Comparison of ENCODE assay signal across 8 cellular contexts in the genomic region with DNA sequence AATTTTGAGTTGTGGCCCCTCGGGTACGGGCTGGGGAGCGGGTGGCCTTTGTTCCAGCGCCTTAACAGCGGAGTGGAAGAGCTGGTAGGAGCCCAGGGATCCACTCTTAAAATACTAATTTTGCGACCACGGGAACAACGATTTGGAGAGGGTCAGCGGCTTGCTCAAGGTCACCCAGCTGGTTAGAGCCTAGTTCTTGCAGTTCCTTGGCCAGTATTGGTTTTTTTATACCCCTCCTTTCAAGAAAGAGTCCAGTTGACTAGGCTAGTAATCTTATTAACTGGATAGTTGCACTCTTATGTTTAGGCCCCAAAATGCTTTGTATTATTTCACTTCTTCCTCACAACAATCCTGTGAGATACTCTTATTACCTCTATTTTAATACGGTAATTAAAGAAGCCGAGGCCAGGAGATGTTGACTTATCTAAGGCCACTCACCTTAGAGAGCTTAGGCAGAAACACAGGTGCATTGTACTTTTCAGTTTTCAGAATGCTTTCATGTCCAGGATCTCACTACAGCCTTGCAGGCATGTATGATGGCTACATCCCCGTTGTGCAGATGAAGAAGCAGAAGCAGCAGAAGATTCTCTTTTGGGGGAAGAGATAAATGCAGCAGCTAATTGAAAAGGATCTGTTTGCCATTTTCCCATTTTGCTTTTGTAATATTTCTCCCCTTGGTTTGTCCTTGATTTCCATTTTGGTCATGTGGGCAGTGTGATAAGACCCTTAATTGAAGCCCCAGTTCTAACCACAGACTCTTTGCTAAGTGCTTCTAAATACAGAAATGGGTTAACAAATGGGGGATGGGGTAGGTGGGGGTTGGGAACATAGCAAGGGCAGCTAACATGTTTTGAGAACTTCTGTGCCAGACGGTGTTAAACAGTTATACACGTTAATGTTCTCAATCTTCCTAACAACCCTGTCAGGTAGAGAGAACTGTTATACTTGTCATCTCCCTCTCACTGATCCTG. TPM values are rescaled to one million over a fixed set of nuclear protein-coding genes. Genes with fewer than 3 reads are reported as not detected.
DNase-seq lines count a peak whose midpoint lies in the region; ATAC-seq and TF ChIP-seq lines count a peak whose summit lies in the region.

No MANE protein-coding gene starts in this region.

- POLR2A ChIA-PET in PC-3 (lab: Charles Lee; ENCODE audit: unreplicated experiment) = no interaction called here

- H3K4me2 ChIP-seq in PC-3 (ENCODE audit: low read length) (peak overlapping the region; percentile 90), parathyroid adenoma (ENCODE audit: low read length) (peak overlapping the region; percentile 95)

- CTCF ChIA-PET in PC-3 (lab: Charles Lee) = no interaction called here

- ATAC-seq in PC-3 (no peak), GM19395 (IDR thresholded peaks at IDR 0.05; ENCODE audit: unreplicated experiment) (no peak)

- H3K36me3 ChIP-seq in H7 (replicated peaks; ENCODE audit: control insufficient read depth, insufficient read depth, low read length) = peaks cover 15% of the 10 kb centered on the region
- H3K36me3 ChIP-seq in PC-3 (ENCODE audit: low read depth, low read length) = peaks cover 14% of the 10 kb centered on the region
- H3K36me3 ChIP-seq in parathyroid adenoma (ENCODE audit: control insufficient read depth, insufficient read depth, low read length) = no peaks in the 10 kb centered on the region

- H3K4me1 ChIP-seq in PC-3 (ENCODE audit: insufficient read depth, low read length) (peaks cover 13% of the 10 kb centered on the region), parathyroid adenoma (no peaks in the 10 kb centered on the region)

- no peak overlapping the region for H2AFZ ChIP-seq in PC-3 (ENCODE audit: low read length)
- no peak overlapping the region for H2AFZ ChIP-seq in parathyroid adenoma

- no peaks in the 10 kb centered on the region for H3K9me2 ChIP-seq in PC-3 (replicated peaks; ENCODE audit: low read length)

- no peaks in the 10 kb centered on the region for H3K9me3 ChIP-seq in PC-3 (ENCODE audit: low read length)
- H3K9me3 ChIP-seq in parathyroid adenoma (ENCODE audit: control insufficient read depth, low read length) = no peaks in the 10 kb centered on the region

- intact Hi-C loops in PC-3 (cut with micrococcal nuclease) = no loop called here

- DNase-seq in H7 (no peak), PC-3 (no peak), epithelial cell of esophagus (ENCODE audit: low read depth) (no peak), OCI-M2 (lab: John Stamatoyannopoulos, UW; ENCODE audit: unreplicated experiment) (no peak)
- no peak for DNase-seq in activated effector memory CD4-positive, alpha-beta T cell treated with Interleukin-2 at 50 U/mL for 16 hours
- no peak for DNase-seq in activated CD4-positive, CD25-positive, alpha-beta regulatory T cell (lab: John Stamatoyannopoulos, UW)

- H3K27me3 ChIP-seq in H7 (ENCODE audit: control insufficient read depth, insufficient read depth, low read length) = no peaks in the 10 kb centered on the region
- no peaks in the 10 kb centered on the region for H3K27me3 ChIP-seq in PC-3 (ENCODE audit: low read length)
- no peaks in the 10 kb centered on the region for H3K27me3 ChIP-seq in parathyroid adenoma (ENCODE audit: control insufficient read depth, insufficient read depth, low read length)

- H3K4me3 ChIP-seq in H7 (ENCODE audit: insufficient read depth, low read depth, low read length) = peak overlapping the region; percentile 86
- H3K4me3 ChIP-seq in PC-3 (ENCODE audit: low read length) = peak overlapping the region; percentile 95
- H3K4me3 ChIP-seq in epithelial cell of esophagus (ENCODE audit: low read length) = peak overlapping the region; percentile 60
- peak overlapping the region; percentile 76 for H3K4me3 ChIP-seq in parathyroid adenoma (ENCODE audit: low read depth, low read length)

- H3F3A ChIP-seq in PC-3 (ENCODE audit: low read length, unreplicated experiment) = no peaks in the 10 kb centered on the region

- TSS peak; percentile 66 for BruUV-seq in PC-3 (replicated peaks; lab: Mats Ljungman, UMichigan)

- H3K79me2 ChIP-seq in PC-3 (ENCODE audit: low read length) = peaks cover 58% of the 10 kb centered on the region
- H3K79me2 ChIP-seq in parathyroid adenoma = no peaks in the 10 kb centered on the region

- H4K20me1 ChIP-seq in PC-3 (ENCODE audit: low read length) = 0 out of 2 replicates have a peak, but pooled peaks cover 11% of the 10 kb centered on the region

- H3K9ac ChIP-seq in PC-3 (ENCODE audit: low read length) (peak overlapping the region; percentile 95), parathyroid adenoma (no peak overlapping the region)

- TF ChIP-seq CTCF in PC-3 (conservative IDR thresholded peaks at IDR 0.05; ENCODE audit: low read depth, low read length) (no peak), epithelial cell of esophagus (IDR thresholded peaks at IDR 0.05; ENCODE audit: insufficient read depth, low read depth, low read length, missing control alignments) (no peak), parathyroid adenoma (IDR thresholded peaks at IDR 0.05) (no peak)

- peak overlapping the region; percentile 73 for H3K27ac ChIP-seq in PC-3 (ENCODE audit: low read length)
- no peak overlapping the region for H3K27ac ChIP-seq in parathyroid adenoma

RNA-seq across cellular contexts. Expression of a gene that starts 1.4 kb away (rescaled TPM):
- 93.8 and 118 TPM in 2 replicates for total RNA-seq in H7 (2014; rRNA removed; shearing (Covaris generic))
- total RNA-seq in PC-3 (2014; rRNA removed) = 38.7 and 40.0 TPM in 2 replicates

RNA-seq across cellular contexts. Expression of a gene that starts 33.8 kb away (rescaled TPM):
- total RNA-seq in H7 (2014; rRNA removed; shearing (Covaris generic)) = 17.0 and 19.3 TPM in 2 replicates
- 7.9 and 17.6 TPM in 2 replicates for total RNA-seq in PC-3 (2014; rRNA removed)
